ENCODE assay signal across 18 cellular contexts in the genomic region with DNA sequence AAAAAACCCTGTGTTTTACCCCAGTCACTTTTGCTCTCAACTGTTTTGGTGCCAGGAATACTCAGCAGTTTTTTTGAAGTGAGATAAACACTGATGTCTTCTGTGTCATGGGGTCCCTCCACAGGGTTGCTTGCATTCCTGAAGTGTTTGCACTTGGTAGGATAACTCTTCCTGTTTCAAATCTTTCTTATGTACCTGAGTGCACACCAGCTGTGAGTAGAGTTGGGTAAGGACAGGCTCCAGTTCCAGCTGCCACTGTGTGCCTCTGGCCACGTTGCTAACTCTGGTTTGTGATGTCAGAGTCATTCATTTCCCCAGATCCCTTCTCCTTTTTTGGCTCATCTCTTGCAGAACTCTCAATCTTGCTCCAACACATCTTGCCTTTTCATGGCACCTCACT.
DNase-seq lines count a peak whose midpoint lies in the region; ATAC-seq, FAIRE-seq and TF ChIP-seq lines count a peak whose summit lies in the region.
"Had no signal": no experiment of that assay in that cellular context is flagged by ENCODE, and none has a peak within 500 bp of the region (broad histone marks: within the 10 kb centered on the region; RNA-seq: fewer than 3 reads in every experiment).

No MANE protein-coding gene starts in this region.

- intact Hi-C loops in sciatic nerve (cut with DNase I) = no loop called here
- intact Hi-C loops in prostate gland (cut with DNase I) = no loop called here

- peak overlapping the region; percentile 49 for H3K4me3 Mint-ChIP-seq in activated naive CD8-positive, alpha-beta T cell
- H3K4me3 Mint-ChIP-seq in activated naive CD8-positive, alpha-beta T cell treated with anti-CD3 and anti-CD28 coated beads for 36 hours = no peak overlapping the region
- H3K4me3 Mint-ChIP-seq in astrocyte (ENCODE audit: unreplicated experiment) = no peak overlapping the region
- H3K4me3 Mint-ChIP-seq: nephron progenitor cell had no signal

- H3K4me3 ChIP-seq in astrocyte (ENCODE audit: insufficient read depth, low read depth, low read length) = no peak overlapping the region
- no peak overlapping the region for H3K4me3 ChIP-seq in prostate gland
- H3K4me3 ChIP-seq: heart left ventricle, SK-N-MC, stomach had no signal

- peaks cover 49% of the 10 kb centered on the region for H3K4me1 Mint-ChIP-seq in activated naive CD8-positive, alpha-beta T cell (ENCODE audit: low read depth)
- H3K4me1 Mint-ChIP-seq in activated naive CD8-positive, alpha-beta T cell treated with anti-CD3 and anti-CD28 coated beads for 36 hours = peaks cover 35% of the 10 kb centered on the region
- peaks cover 17% of the 10 kb centered on the region for H3K4me1 Mint-ChIP-seq in astrocyte (ENCODE audit: low read depth, unreplicated experiment)

- H3K9me3 ChIP-seq in astrocyte (ENCODE audit: insufficient read depth, low read depth, low read length) = no peaks in the 10 kb centered on the region
- no peaks in the 10 kb centered on the region for H3K9me3 ChIP-seq in prostate gland
- H3K9me3 ChIP-seq: heart left ventricle, stomach had no signal

- no peak for TF ChIP-seq POLR2A in prostate gland (IDR thresholded peaks at IDR 0.05)

- WGBS in prostate gland = 25% methylated on average over 1 of the region's 1 CpG

- DNase-seq in activated naive CD8-positive, alpha-beta T cell treated with anti-CD3 and anti-CD28 coated beads for 36 hours = no peak
- peak; percentile 37 for DNase-seq in MV-4-11 (lab: John Stamatoyannopoulos, UW)
- no peak for DNase-seq in astrocyte (ENCODE audit: low read depth)
- DNase-seq in sciatic nerve (ENCODE audit: low spot score) = no peak
- no peak for DNase-seq in prostate gland (ENCODE audit: low spot score)
- no peak for DNase-seq in SW480 (ENCODE audit: low spot score)
- DNase-seq: activated effector memory CD4-positive, alpha-beta T cell treated with anti-CD3 and anti-CD28 coated beads, Interleukin-2, amount 50 U/mL, for 16 hours; heart left ventricle; left colon; NCI-H526; nephron progenitor cell; right cardiac atrium; stomach had no signal

- no peak overlapping the region for H3K4me2 ChIP-seq in astrocyte (ENCODE audit: low read length)

- H3K27me3 Mint-ChIP-seq in activated naive CD8-positive, alpha-beta T cell = no peaks in the 10 kb centered on the region
- no peaks in the 10 kb centered on the region for H3K27me3 Mint-ChIP-seq in activated naive CD8-positive, alpha-beta T cell treated with anti-CD3 and anti-CD28 coated beads for 36 hours
- no peaks in the 10 kb centered on the region for H3K27me3 Mint-ChIP-seq in astrocyte (ENCODE audit: low read depth, unreplicated experiment)

- H3K9me3 Mint-ChIP-seq in activated naive CD8-positive, alpha-beta T cell (ENCODE audit: low read depth) = no peaks in the 10 kb centered on the region
- peaks cover 15% of the 10 kb centered on the region for H3K9me3 Mint-ChIP-seq in activated naive CD8-positive, alpha-beta T cell treated with anti-CD3 and anti-CD28 coated beads for 36 hours
- H3K9me3 Mint-ChIP-seq in astrocyte (ENCODE audit: unreplicated experiment) = peaks cover 1% of the 10 kb centered on the region
- H3K9me3 Mint-ChIP-seq: nephron progenitor cell had no signal

- no peaks in the 10 kb centered on the region for H4K20me1 ChIP-seq in astrocyte (ENCODE audit: insufficient read depth, low read length)

- TF ChIP-seq CTCF in astrocyte (IDR thresholded peaks at IDR 0.05; ENCODE audit: insufficient read depth, low read depth, low read length) = no peak
- no peak for TF ChIP-seq CTCF in prostate gland (IDR thresholded peaks at IDR 0.05)

- H3K4me1 ChIP-seq in astrocyte (ENCODE audit: insufficient read depth, low read length) (no peaks in the 10 kb centered on the region), prostate gland (replicated peaks) (no peaks in the 10 kb centered on the region)
- H3K4me1 ChIP-seq: stomach had no signal

- H3K27ac ChIP-seq in astrocyte (ENCODE audit: low read depth, low read length) (no peak overlapping the region), prostate gland (no peak overlapping the region)
- H3K27ac ChIP-seq: heart left ventricle, SK-N-MC, stomach had no signal

- H3K27ac Mint-ChIP-seq in activated naive CD8-positive, alpha-beta T cell = peak overlapping the region; percentile 66
- no peak overlapping the region for H3K27ac Mint-ChIP-seq in activated naive CD8-positive, alpha-beta T cell treated with anti-CD3 and anti-CD28 coated beads for 36 hours
- H3K27ac Mint-ChIP-seq in astrocyte (ENCODE audit: unreplicated experiment) = peak overlapping the region; percentile 5
- H3K27ac Mint-ChIP-seq: nephron progenitor cell had no signal

- FAIRE-seq in astrocyte (lab: Jason Lieb, UNC) = no peak
- FAIRE-seq: endothelial cell of umbilical vein had no signal

- H3K36me3 ChIP-seq in astrocyte (ENCODE audit: insufficient read depth, low read length) (no peaks in the 10 kb centered on the region), prostate gland (no peaks in the 10 kb centered on the region)
- H3K36me3 ChIP-seq: heart left ventricle, stomach had no signal

- no peaks in the 10 kb centered on the region for H3K79me2 ChIP-seq in astrocyte (ENCODE audit: insufficient read depth, low read length)

- H3K27me3 ChIP-seq in astrocyte (ENCODE audit: insufficient read depth, low read length) (no peaks in the 10 kb centered on the region), prostate gland (replicated peaks; ENCODE audit: insufficient read depth) (no peaks in the 10 kb centered on the region)
- H3K27me3 ChIP-seq: heart left ventricle, stomach had no signal

- H2AFZ ChIP-seq in astrocyte (ENCODE audit: low read depth, low read length) = no peak overlapping the region

- ATAC-seq in sciatic nerve (peak; percentile 61), HG02852 (IDR thresholded peaks at IDR 0.05; ENCODE audit: unreplicated experiment) (no peak)
- ATAC-seq: activated CD4-positive, CD25-positive, alpha-beta regulatory T cell treated with anti-CD3 and anti-CD28 coated beads, Interleukin-2, amount 50 U/mL, for 24 hours; left colon; right cardiac atrium had no signal

- H3K9ac ChIP-seq in astrocyte (ENCODE audit: low read length) = no peak overlapping the region

- peaks cover 3% of the 10 kb centered on the region for H3K36me3 Mint-ChIP-seq in activated naive CD8-positive, alpha-beta T cell
- peaks cover 18% of the 10 kb centered on the region for H3K36me3 Mint-ChIP-seq in activated naive CD8-positive, alpha-beta T cell treated with anti-CD3 and anti-CD28 coated beads for 36 hours
- no peaks in the 10 kb centered on the region for H3K36me3 Mint-ChIP-seq in astrocyte (ENCODE audit: low read depth, unreplicated experiment)
